Comparison of ENCODE assay signal across 26 cellular contexts in genomic region chr22:30825711-30826505, GRCh38.
"Had no signal": no experiment of that assay in that cellular context is flagged by ENCODE, and none has a peak within 500 bp of the region (broad histone marks: within the 10 kb centered on the region; RNA-seq: fewer than 3 reads in every experiment).

No MANE protein-coding gene starts in this region.

- H3K27me3 ChIP-seq: testis, vagina had no signal

- H3K9me3 ChIP-seq: left lung, lower lobe of right lung, testis, transverse colon, vagina had no signal

- H3K27ac Mint-ChIP-seq: activated CD4-positive, alpha-beta memory T cell treated with anti-CD3 and anti-CD28 coated beads, Interleukin-2, amount 10 ng/mL, durations not matched to agents 7 days and 5 days; activated CD4-positive, alpha-beta T cell treated with anti-CD3 and anti-CD28 coated beads, Interleukin-2, amount 10 ng/mL, durations not matched to agents 7 days and 5 days; activated naive CD8-positive, alpha-beta T cell; activated T-helper 2 cell treated with anti-CD3 and anti-CD28 coated beads, Interferon-gamma antibody, Interleukin-2, Interleukin-4, amounts not matched to agents 10 μg/mL and 5 μg/mL and 100 μg/mL, durations not matched to agents 14 hours and 24 hours and 36 hours; immature natural killer cell; natural killer cell; neural progenitor cell had no signal

- DNase-seq: activated CD4-positive, alpha-beta memory T cell treated with anti-CD3 and anti-CD28 coated beads, Interleukin-2, amount 10 ng/mL, durations not matched to agents 7 days and 5 days; activated CD4-positive, alpha-beta T cell treated with anti-CD3 and anti-CD28 coated beads for 1 hour; activated CD4-positive, alpha-beta T cell treated with anti-CD3 and anti-CD28 coated beads, Interleukin-2, amount 10 ng/mL, durations not matched to agents 7 days and 5 days; brain microvascular endothelial cell; central memory CD4-positive, alpha-beta T cell; effector CD8-positive, alpha-beta T cell; hippocampal formation; immature natural killer cell; kidney glomerular epithelial cell; left lung; lower lobe of right lung; mesenchymal stem cell; natural killer cell; occipital lobe; right cardiac atrium; stimulated activated CD4-positive, alpha-beta T cell treated with anti-CD3 and anti-CD28 coated beads, Interleukin-15, amount 100 ng/mL, for 24 hours; stimulated activated naive CD4-positive, alpha-beta T cell; T-helper 2 cell; testis; transverse colon had no signal

- H3K4me1 Mint-ChIP-seq: immature natural killer cell, natural killer cell had no signal

- H3K4me3 Mint-ChIP-seq: activated CD4-positive, alpha-beta memory T cell treated with anti-CD3 and anti-CD28 coated beads, Interleukin-2, amount 10 ng/mL, durations not matched to agents 7 days and 5 days; activated CD4-positive, alpha-beta T cell treated with anti-CD3 and anti-CD28 coated beads, Interleukin-2, amount 10 ng/mL, durations not matched to agents 7 days and 5 days; activated naive CD8-positive, alpha-beta T cell; immature natural killer cell; natural killer cell; neural progenitor cell had no signal

- ATAC-seq: left lung, lower lobe of right lung, natural killer cell, right cardiac atrium had no signal

- FAIRE-seq: astrocyte, colon had no signal

- H3K27ac ChIP-seq: brain microvascular endothelial cell, left lung, lower lobe of right lung, neural progenitor cell, testis, transverse colon, vagina had no signal

- H3K36me3 ChIP-seq: brain microvascular endothelial cell, left lung, lower lobe of right lung, neural progenitor cell, transverse colon, vagina had no signal

- H3K9me3 Mint-ChIP-seq: activated CD4-positive, alpha-beta memory T cell treated with anti-CD3 and anti-CD28 coated beads, Interleukin-2, amount 10 ng/mL, durations not matched to agents 7 days and 5 days; activated CD4-positive, alpha-beta T cell treated with anti-CD3 and anti-CD28 coated beads, Interleukin-2, amount 10 ng/mL, durations not matched to agents 7 days and 5 days; activated T-helper 2 cell treated with anti-CD3 and anti-CD28 coated beads, Interferon-gamma antibody, Interleukin-2, Interleukin-4, amounts not matched to agents 10 μg/mL and 5 μg/mL and 100 μg/mL, durations not matched to agents 14 hours and 24 hours and 36 hours; immature natural killer cell; natural killer cell; neural progenitor cell had no signal

- H3K4me3 ChIP-seq: left lung, lower lobe of right lung, neural progenitor cell, testis, transverse colon, vagina had no signal
